17 cellular contexts compared by ENCODE assay signal in the genomic region with DNA sequence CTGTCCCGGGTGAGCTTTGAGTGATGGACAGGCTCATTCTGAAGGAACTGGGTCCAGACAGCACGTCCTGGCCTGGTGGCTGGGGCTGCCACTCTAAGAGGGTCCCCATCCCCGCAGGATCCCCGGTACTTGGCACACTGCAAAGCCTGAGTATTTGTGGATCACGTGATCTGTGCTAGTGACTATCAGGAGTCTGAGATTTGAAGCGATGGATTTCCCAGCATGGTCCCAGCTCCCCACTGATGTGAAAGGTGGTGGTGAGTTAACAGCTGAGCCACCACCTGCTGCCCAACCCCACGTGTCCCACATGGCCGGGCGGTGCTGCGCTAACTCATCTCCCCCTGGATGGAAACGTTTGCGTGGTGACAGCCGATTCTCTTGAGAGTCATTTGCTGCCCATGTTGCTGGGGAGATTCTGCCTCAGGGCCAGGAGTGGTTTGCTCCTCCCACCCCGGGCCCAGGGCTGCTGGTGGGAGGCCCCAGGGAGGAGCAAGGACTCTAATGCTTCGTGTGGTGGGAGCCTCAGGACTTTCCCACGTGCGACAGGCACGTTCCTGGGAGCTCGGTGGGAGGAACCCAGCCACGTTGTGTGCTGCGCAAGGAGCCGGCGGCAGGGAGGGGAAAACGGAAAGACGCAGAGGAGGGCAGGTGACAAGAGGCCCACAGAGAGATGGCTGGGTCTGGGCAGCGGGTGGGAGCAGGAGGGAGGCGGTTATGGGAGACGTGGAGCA. TPM values are rescaled to one million over a fixed set of nuclear protein-coding genes. Genes with fewer than 3 reads are reported as not detected.
DNase-seq lines count a peak whose midpoint lies in the region; ATAC-seq, FAIRE-seq and TF ChIP-seq lines count a peak whose summit lies in the region.
"Had no signal": no experiment of that assay in that cellular context is flagged by ENCODE, and none has a peak within 500 bp of the region (broad histone marks: within the 10 kb centered on the region; RNA-seq: fewer than 3 reads in every experiment).

No MANE protein-coding gene starts in this region.

- H3K9ac ChIP-seq in K562 (ENCODE audit: insufficient read depth in 1 of 2, low read depth in 2 of 2, low read length in 2 of 2): peak overlapping the region; percentile 71 to 88

- in situ Hi-C loops in K562 (cut with MboI) (loop anchor here (25.0 kb wide), 1 partner anchor 358 kb away; a partner anchor contains a TSS), KBM-7 (cut with MboI; ENCODE audit: low pct_unique_long_range_greater_than_20kb, low sequenced_read_pairs) (loop anchor here (25.0 kb wide), 1 partner anchor 608 kb away; no protein-coding TSS in a partner anchor)

- H3K27me3 ChIP-seq in K562 (ENCODE audit: control insufficient read depth in 2 of 2, insufficient read depth in 2 of 2, low read length in 2 of 2) (no peaks in the 10 kb centered on the region), spleen (replicated peaks in 1 of 7) (no peaks in the 10 kb centered on the region)
- H3K27me3 ChIP-seq: gastrocnemius medialis had no signal

- H3K9me1 ChIP-seq in K562 (ENCODE audit: control insufficient read depth, insufficient read depth, low read length): peaks cover 8% of the 10 kb centered on the region

- H3K4me3 Mint-ChIP-seq in activated naive CD4-positive, alpha-beta T cell treated with anti-CD3 and anti-CD28 coated beads, Interleukin-2, amount 10 ng/mL, durations not matched to agents 7 days and 5 days: no peak overlapping the region
- no peak overlapping the region for H3K4me3 Mint-ChIP-seq in activated CD8-positive, alpha-beta T cell treated with anti-CD3 and anti-CD28 coated beads, Interleukin-2, amount 10 ng/mL, durations not matched to agents 7 days and 5 days
- H3K4me3 Mint-ChIP-seq: activated CD4-positive, alpha-beta T cell treated with anti-CD3 and anti-CD28 coated beads for 36 hours; CD4-positive, alpha-beta memory T cell had no signal

- peak overlapping the region; percentile 45 for H3K27ac Mint-ChIP-seq in activated naive CD4-positive, alpha-beta T cell treated with anti-CD3 and anti-CD28 coated beads, Interleukin-2, amount 10 ng/mL, durations not matched to agents 7 days and 5 days
- no peak overlapping the region for H3K27ac Mint-ChIP-seq in activated CD8-positive, alpha-beta T cell treated with anti-CD3 and anti-CD28 coated beads, Interleukin-2, amount 10 ng/mL, durations not matched to agents 7 days and 5 days
- H3K27ac Mint-ChIP-seq: activated CD4-positive, alpha-beta T cell treated with anti-CD3 and anti-CD28 coated beads for 36 hours; activated naive CD4-positive, alpha-beta T cell treated with anti-CD3 and anti-CD28 coated beads, Interleukin-2, amount 50 U/mL, for 72 hours; CD4-positive, alpha-beta memory T cell had no signal

- H3K4me1 Mint-ChIP-seq in activated naive CD4-positive, alpha-beta T cell treated with anti-CD3 and anti-CD28 coated beads, Interleukin-2, amount 10 ng/mL, durations not matched to agents 7 days and 5 days: peaks cover 2% of the 10 kb centered on the region
- no peaks in the 10 kb centered on the region for H3K4me1 Mint-ChIP-seq in activated CD8-positive, alpha-beta T cell treated with anti-CD3 and anti-CD28 coated beads, Interleukin-2, amount 10 ng/mL, durations not matched to agents 7 days and 5 days (ENCODE audit: low read depth)

- H3K4me2 ChIP-seq in K562 (ENCODE audit: insufficient read depth, low read length): peak overlapping the region; percentile 92

- POLR2A ChIA-PET in K562 (lab: Yijun Ruan, JAX): interaction anchor here (1.0 to 1.6 kb wide), 3 partner anchors 10 to 24 kb away, joined by 3 read pairs; no protein-coding TSS in a partner anchor
- POLR2A ChIA-PET in activated CD8-positive, alpha-beta T cell treated with anti-CD3 and anti-CD28 coated beads, Interleukin-2, amount 10 ng/mL, durations not matched to agents 7 days and 5 days (lab: Charles Lee): no interaction called here

- H3K27me3 Mint-ChIP-seq in activated naive CD4-positive, alpha-beta T cell treated with anti-CD3 and anti-CD28 coated beads, Interleukin-2, amount 10 ng/mL, durations not matched to agents 7 days and 5 days: no peaks in the 10 kb centered on the region
- no peaks in the 10 kb centered on the region for H3K27me3 Mint-ChIP-seq in activated CD8-positive, alpha-beta T cell treated with anti-CD3 and anti-CD28 coated beads, Interleukin-2, amount 10 ng/mL, durations not matched to agents 7 days and 5 days (ENCODE audit: low read depth)
- H3K27me3 Mint-ChIP-seq: activated CD4-positive, alpha-beta T cell treated with anti-CD3 and anti-CD28 coated beads for 36 hours; CD4-positive, alpha-beta memory T cell had no signal

- no peak for DNase-seq in activated naive CD4-positive, alpha-beta T cell treated with anti-CD3 and anti-CD28 coated beads, Interleukin-2, amount 10 ng/mL, durations not matched to agents 7 days and 5 days
- no peak for DNase-seq in activated naive CD4-positive, alpha-beta T cell (lab: John Stamatoyannopoulos, UW)
- DNase-seq in NCI-H187 treated with DMSO at 0.1 percent for 48 hours (lab: John Stamatoyannopoulos, UW): peak; percentile 53
- DNase-seq in K562 (ENCODE audit: extremely low read depth in 1 of 4, low spot score in 3 of 4): peak; percentile 37 to 54 (median 39)
- peak; percentile 66 for DNase-seq in spleen
- no peak for DNase-seq in activated CD8-positive, alpha-beta T cell treated with anti-CD3 and anti-CD28 coated beads, Interleukin-2, amount 10 ng/mL, durations not matched to agents 7 days and 5 days
- DNase-seq in KBM-7: no peak
- DNase-seq: activated CD4-positive, alpha-beta T cell treated with anti-CD3 and anti-CD28 coated beads for 36 hours; activated T-cell treated with anti-CD3 and anti-CD28 coated beads, Interleukin-2, amount 50 U/mL, for 1 hour; CD4-positive, alpha-beta memory T cell; gastrocnemius medialis; left ventricle myocardium inferior; NCI-H446; T-helper 9 cell had no signal

- TF ChIP-seq CTCF in K562 (IDR thresholded peaks at IDR 0.05 in 2 of 3, conservative IDR thresholded peaks at IDR 0.05 in 1 of 3; ENCODE audit: insufficient read depth in 2 of 3, low read depth in 1 of 3, low read length in 3 of 3) (no peak), spleen (IDR thresholded peaks at IDR 0.05 in 8 of 11, conservative IDR thresholded peaks at IDR 0.05 in 3 of 11) (no peak)

- no peak for TF ChIP-seq EP300 in K562 (IDR thresholded peaks at IDR 0.05; ENCODE audit: low read length)

- no peaks in the 10 kb centered on the region for H4K20me1 ChIP-seq in K562 (replicated peaks; ENCODE audit: control insufficient read depth, insufficient read depth, low read length)

- H3K79me2 ChIP-seq in K562 (ENCODE audit: control insufficient read depth, insufficient read depth, low read length): peaks cover 3% of the 10 kb centered on the region; the same call in 1 of the 3 replicates

- H3K4me3 ChIP-seq in K562 (peak overlapping the region; percentile 47), spleen (no peak overlapping the region)
- H3K4me3 ChIP-seq: gastrocnemius medialis, left ventricle myocardium inferior had no signal

- CTCF ChIA-PET in activated naive CD4-positive, alpha-beta T cell treated with anti-CD3 and anti-CD28 coated beads, Interleukin-2, amount 10 ng/mL, durations not matched to agents 7 days and 5 days (lab: Charles Lee): no interaction called here
- CTCF ChIA-PET in K562 (lab: Yijun Ruan, JAX; ENCODE audit: low intra/inter-chr PET ratio): no interaction called here
- CTCF ChIA-PET in activated CD8-positive, alpha-beta T cell treated with anti-CD3 and anti-CD28 coated beads, Interleukin-2, amount 10 ng/mL, durations not matched to agents 7 days and 5 days (lab: Charles Lee): no interaction called here

- no peak for TF ChIP-seq RAD21 in K562 (CRISPR knock-in tag; conservative IDR thresholded peaks at IDR 0.05 in 1 of 2, IDR thresholded peaks at IDR 0.05 in 1 of 2)

- H3K9me3 ChIP-seq in K562 (replicated peaks; ENCODE audit: control insufficient read depth, insufficient read depth, low read depth, low read length) (no peaks in the 10 kb centered on the region), spleen (no peaks in the 10 kb centered on the region)
- H3K9me3 ChIP-seq: gastrocnemius medialis, left ventricle myocardium inferior had no signal

- H3K9me3 Mint-ChIP-seq in activated naive CD4-positive, alpha-beta T cell treated with anti-CD3 and anti-CD28 coated beads, Interleukin-2, amount 10 ng/mL, durations not matched to agents 7 days and 5 days: no peaks in the 10 kb centered on the region
- H3K9me3 Mint-ChIP-seq in activated CD8-positive, alpha-beta T cell treated with anti-CD3 and anti-CD28 coated beads, Interleukin-2, amount 10 ng/mL, durations not matched to agents 7 days and 5 days (ENCODE audit: insufficient read depth): no peaks in the 10 kb centered on the region
- H3K9me3 Mint-ChIP-seq: activated naive CD4-positive, alpha-beta T cell treated with anti-CD3 and anti-CD28 coated beads, Interleukin-2, amount 50 U/mL, for 72 hours; CD4-positive, alpha-beta memory T cell had no signal

- peaks cover 36 to 84% of the 10 kb centered on the region in 2 experiments for H3K4me1 ChIP-seq in K562 (replicated peaks in 1 of 2; ENCODE audit: control insufficient read depth in 2 of 2, insufficient read depth in 2 of 2, low read length in 2 of 2)
- H3K4me1 ChIP-seq in spleen: peaks cover 0 to 7% (median 4%) of the 10 kb centered on the region in 6 donors

- H3K27ac ChIP-seq in K562 (ENCODE audit: extremely low read depth, low read depth, low read length) (peak overlapping the region; percentile 89), spleen (no peak overlapping the region)
- H3K27ac ChIP-seq: gastrocnemius medialis, left ventricle myocardium inferior had no signal

- 50% methylated on average over 27 of the region's 28 CpGs for WGBS in K562 (ENCODE audit: insufficient coverage, low coverage, missing lambda C conversion rate)
- WGBS in spleen, 5 donors: 79 to 83% (median 82%) methylated on average over 23 to 28 of the region's 28 CpGs

- H3K36me3 ChIP-seq in K562 (ENCODE audit: control insufficient read depth, insufficient read depth, low read length): no peaks in the 10 kb centered on the region
- H3K36me3 ChIP-seq in spleen: peaks cover 0 to 63% (median 10%) of the 10 kb centered on the region in 6 donors
- H3K36me3 ChIP-seq: gastrocnemius medialis had no signal

- no peaks in the 10 kb centered on the region for H3K36me3 Mint-ChIP-seq in activated naive CD4-positive, alpha-beta T cell treated with anti-CD3 and anti-CD28 coated beads, Interleukin-2, amount 10 ng/mL, durations not matched to agents 7 days and 5 days
- H3K36me3 Mint-ChIP-seq in activated CD8-positive, alpha-beta T cell treated with anti-CD3 and anti-CD28 coated beads, Interleukin-2, amount 10 ng/mL, durations not matched to agents 7 days and 5 days (ENCODE audit: low read depth): no peaks in the 10 kb centered on the region
- H3K36me3 Mint-ChIP-seq: activated naive CD4-positive, alpha-beta T cell treated with anti-CD3 and anti-CD28 coated beads, Interleukin-2, amount 50 U/mL, for 72 hours had no signal

- intact Hi-C loops in K562 (cut with micrococcal nuclease) (no loop called here), spleen (cut with DNase I; ENCODE audit: low total_unique reads) (no loop called here)

- ATAC-seq in K562: no peak
- no peak for ATAC-seq in activated CD8-positive, alpha-beta T cell treated with anti-CD3 and anti-CD28 coated beads, Interleukin-2, amount 10 ng/mL, durations not matched to agents 7 days and 5 days
- no peak for ATAC-seq in GM19328 (IDR thresholded peaks at IDR 0.05; ENCODE audit: unreplicated experiment)
- ATAC-seq: gastrocnemius medialis, sciatic nerve had no signal

- H2AFZ ChIP-seq in K562 (ENCODE audit: low read depth, low read length): peak overlapping the region; percentile 82; the same call in 1 of the 2 replicates

- TF ChIP-seq POLR2A in K562 (conservative IDR thresholded peaks at IDR 0.05) (no peak), spleen (IDR thresholded peaks at IDR 0.05) (no peak)

- BruUV-seq in K562 (replicated peaks; lab: Mats Ljungman, UMichigan): no TSS peak

- no peak for FAIRE-seq in K562 (lab: Jason Lieb, UNC)

RNA-seq across cellular contexts. Expression of a gene that starts 15.1 kb away (rescaled TPM):
- 32.5 and 87.9 TPM in 2 replicates for total RNA-seq in K562 (2011; cell fraction: chromatin; rRNA removed; ENCODE audit: low replicate concordance)
- 57.6 and 57.7 TPM in 2 replicates for total RNA-seq in K562 (2011; cell fraction: nucleolus; rRNA removed)
- 37.4 and 38.2 TPM in 2 replicates for total RNA-seq in K562 (2011; cell fraction: nucleoplasm; rRNA removed)
- 74.4 and 79.5 TPM in 2 replicates for total RNA-seq in K562 (2014; rRNA removed)
- 4.5 and 5.2 TPM in 2 replicates for total RNA-seq in K562 (2014; rRNA removed; fragmentation: Illumina TruSeq; extraction: Trizol)
- 13.7 and 15.9 TPM in 2 replicates for total RNA-seq in K562 (2015; rRNA removed; fragmentation: Illumina TruSeq; extraction: Trizol)
- total RNA-seq in K562 (2021): 142 TPM in 2 replicates
- polyA plus RNA-seq in K562 (2011; rRNA removed): 9.9 and 13.5 TPM in 2 replicates
- polyA plus RNA-seq in K562 (2011; cell fraction: cytosol; rRNA removed): 19.5 and 92.5 TPM in 2 replicates
- 23.2 and 44.5 TPM in 2 replicates for polyA plus RNA-seq in K562 (2011; cell fraction: nucleus; rRNA removed)
- 74.5 and 114 TPM in 2 replicates for polyA plus RNA-seq in K562 (2012)
- 8.4 and 22.6 TPM in 2 replicates for polyA plus RNA-seq in K562 (2014; fragmentation: Illumina TruSeq; extraction: Trizol)
- polyA plus RNA-seq in K562 (2014; fragmentation: Nextera tagmentation; extraction: Ambion mirVana): 1 to 10 TPM in 1 of 2 experiments, under 1 TPM in 1; 0.58 to 1.0 TPM
- polyA plus RNA-seq in K562 (2014; rRNA removed): 143 and 153 TPM in 2 replicates
- 3.3 and 3.9 TPM in 2 replicates for polyA minus RNA-seq in K562 (2011; rRNA and poly(A)+ RNA removed)
- polyA minus RNA-seq in K562 (2011; cell fraction: cytosol; rRNA and poly(A)+ RNA removed): 16.1 and 25.8 TPM in 2 replicates
- 10.0 and 14.0 TPM in 2 replicates for polyA minus RNA-seq in K562 (2011; cell fraction: nucleus; rRNA and poly(A)+ RNA removed)
- total RNA-seq in spleen: 10 to 100 TPM; 20.6 to 64.0 (median 46.6) TPM
- polyA plus RNA-seq in spleen: 100 to 1,000 TPM in 1 of 3 donors, 10 to 100 TPM in 2; 66.8 to 113 (median 94.1) TPM
- total RNA-seq in activated CD8-positive, alpha-beta T cell treated with anti-CD3 and anti-CD28 coated beads, Interleukin-2, amount 10 ng/mL, durations not matched to agents 7 days and 5 days: 10 to 100 TPM; 69.7 to 74.4 TPM

RNA-seq across cellular contexts. Expression of a gene that starts 48.7 kb away (rescaled TPM):
- total RNA-seq in K562 (2011; cell fraction: chromatin; rRNA removed; ENCODE audit: low replicate concordance): 25.0 and 40.0 TPM in 2 replicates
- total RNA-seq in K562 (2011; cell fraction: nucleolus; rRNA removed): 28.2 and 34.2 TPM in 2 replicates
- 21.0 and 24.4 TPM in 2 replicates for total RNA-seq in K562 (2011; cell fraction: nucleoplasm; rRNA removed)
- total RNA-seq in K562 (2014; rRNA removed) (10.8 and 16.6 TPM in 2 replicates), K562 (2014; rRNA removed; fragmentation: Illumina TruSeq; extraction: Trizol) (2.8 and 3.2 TPM in 2 replicates), K562 (2015; rRNA removed; fragmentation: Illumina TruSeq; extraction: Trizol) (4.6 and 5.6 TPM in 2 replicates), K562 (2021) (55.4 and 60.5 TPM in 2 replicates), spleen (10 to 100 TPM; 47.4 to 100.0 (median 64.0) TPM)
- polyA plus RNA-seq in K562 (2011; rRNA removed) (3.1 and 4.6 TPM in 2 replicates), K562 (2014; fragmentation: Illumina TruSeq; extraction: Trizol) (15.8 and 21.4 TPM in 2 replicates), K562 (2014; fragmentation: Nextera tagmentation; extraction: Ambion mirVana) (under 1 TPM; 0.10 to 0.39 TPM), K562 (2014; rRNA removed) (16.4 and 17.0 TPM in 2 replicates), spleen (10 to 100 TPM in 1 of 3 donors, 1 to 10 TPM in 2; 4.4 to 16.8 (median 6.5) TPM)
- polyA plus RNA-seq in K562 (2011; cell fraction: cytosol; rRNA removed): 3.6 and 6.1 TPM in 2 replicates
- 8.6 and 16.4 TPM in 2 replicates for polyA plus RNA-seq in K562 (2011; cell fraction: nucleus; rRNA removed)
- polyA plus RNA-seq in K562 (2012): 13.2 and 13.6 TPM in 2 replicates
- polyA minus RNA-seq in K562 (2011; rRNA and poly(A)+ RNA removed): 2.7 and 4.6 TPM in 2 replicates
- polyA minus RNA-seq in K562 (2011; cell fraction: cytosol; rRNA and poly(A)+ RNA removed): 20.6 and 21.9 TPM in 2 replicates
- polyA minus RNA-seq in K562 (2011; cell fraction: nucleus; rRNA and poly(A)+ RNA removed): 8.6 and 10.9 TPM in 2 replicates
- total RNA-seq in activated CD8-positive, alpha-beta T cell treated with anti-CD3 and anti-CD28 coated beads, Interleukin-2, amount 10 ng/mL, durations not matched to agents 7 days and 5 days: 10 to 100 TPM; 41.2 to 41.4 TPM

Comparison
In these comparisons a context has a peak if more than half of its experiments do, and no peak if none do; other contexts are left out.
1. DNase-seq: peak in NCI-H187 treated with DMSO at 0.1 percent for 48 hours (single experiment), K562 (4 of 4) and spleen (single experiment); none in activated naive CD4-positive, alpha-beta T cell treated with anti-CD3 and anti-CD28 coated beads, Interleukin-2, amount 10 ng/mL, durations not matched to agents 7 days and 5 days (single experiment), activated naive CD4-positive, alpha-beta T cell (0 of 4), activated CD8-positive, alpha-beta T cell treated with anti-CD3 and anti-CD28 coated beads, Interleukin-2, amount 10 ng/mL, durations not matched to agents 7 days and 5 days (single experiment) and KBM-7 (single experiment).